Comparison of ENCODE assay signal across 7 cellular contexts in genomic region chr6:151045541-151046222, GRCh38.
DNase-seq lines count a peak whose midpoint lies in the region; ATAC-seq and TF ChIP-seq lines count a peak whose summit lies in the region.
"Not testable (repeated sequence)": the region's sequence is repeated elsewhere in the genome, so short reads cannot be mapped to it uniquely, and the experiment has no call there.

No MANE protein-coding gene starts in this region.

- peaks cover 12% of the 10 kb centered on the region for H3K9me3 Mint-ChIP-seq in WTC11

- not testable (repeated sequence) for TF ChIP-seq CTCF in WTC11 (IDR thresholded peaks at IDR 0.05); coronary artery (IDR thresholded peaks at IDR 0.05); cardiac muscle cell (IDR thresholded peaks at IDR 0.05; ENCODE audit: low read depth, low read length); gastrocnemius medialis (IDR thresholded peaks at IDR 0.05 in 4 of 5, conservative IDR thresholded peaks at IDR 0.05 in 1 of 5)

- H3K9ac ChIP-seq in mesenchymal stem cell (ENCODE audit: low read length), result peak overlapping the region; percentile 81

- TF ChIP-seq POLR2A in gastrocnemius medialis (IDR thresholded peaks at IDR 0.05), result not testable (repeated sequence)

- H2BK15ac ChIP-seq in mesenchymal stem cell (ENCODE audit: low read depth, poor library complexity, severe bottlenecking), result peak overlapping the region; percentile 28

- H2BK5ac ChIP-seq in mesenchymal stem cell (ENCODE audit: low read depth, low read length, poor library complexity, severe bottlenecking), result peak overlapping the region; percentile 25

- H3K36me3 Mint-ChIP-seq in WTC11, result peaks cover 17% of the 10 kb centered on the region

- H3K27ac Mint-ChIP-seq in WTC11, result peak overlapping the region; percentile 93

- H2AFZ ChIP-seq in mesenchymal stem cell (ENCODE audit: low read depth, low read length), result not testable (repeated sequence)

- not testable (repeated sequence) for H3K9me3 ChIP-seq in cardiac muscle cell (ENCODE audit: low read depth); mesenchymal stem cell (ENCODE audit: control insufficient read depth, low read length); gastrocnemius medialis

- not testable (repeated sequence) for H2BK12ac ChIP-seq in mesenchymal stem cell (ENCODE audit: low read length in 2 of 2)

- peak; percentile 90 for DNase-seq in G401 (ENCODE audit: low spot score)
- peak; percentile 53 for DNase-seq in NCI-H2171 treated with DMSO at 0.1 percent for 48 hours (lab: John Stamatoyannopoulos, UW)
- peak; percentile 23 for DNase-seq in WTC11 (ENCODE audit: low spot score)
- DNase-seq in coronary artery (ENCODE audit: low spot score); gastrocnemius medialis: not testable (repeated sequence)
- DNase-seq in cardiac muscle cell (ENCODE audit: low read depth in 1 of 2, low spot score in 1 of 2), result peak in 1 of 2 donors; percentile 54
- peak; percentile 90 for DNase-seq in mesenchymal stem cell

- H3K23ac ChIP-seq in mesenchymal stem cell (ENCODE audit: low read length in 2 of 2), result not testable (repeated sequence)

- peak overlapping the region; percentile 51 to 75 for H3K4ac ChIP-seq in mesenchymal stem cell (ENCODE audit: low read depth in 1 of 2, low read length in 2 of 2)

- CTCF ChIA-PET in WTC11 (lab: Charles Lee), result interaction anchor here (0.7 to 1.5 kb wide), 2 partner anchors 31 to 279 kb away, joined by 3 to 4 read pairs; no protein-coding TSS in a partner anchor

- H3K79me1 ChIP-seq in mesenchymal stem cell (replicated peaks; ENCODE audit: low read length, poor library complexity, severe bottlenecking), result not testable (repeated sequence)

- peak overlapping the region; percentile 74 for H4K8ac ChIP-seq in mesenchymal stem cell (ENCODE audit: low read length)

- H3K4me2 ChIP-seq in mesenchymal stem cell (ENCODE audit: low read length, poor library complexity, severe bottlenecking), result not testable (repeated sequence)

- H4K91ac ChIP-seq in mesenchymal stem cell (ENCODE audit: low read length), result peak overlapping the region; percentile 80

- H3K4me3 ChIP-seq in coronary artery, cardiac muscle cell: not testable (repeated sequence)
- H3K4me3 ChIP-seq in mesenchymal stem cell (ENCODE audit: insufficient read depth in 1 of 2, low read depth in 1 of 2, low read length in 2 of 2) (peak overlapping the region in 1 of 2 experiments; percentile 43), gastrocnemius medialis (peak overlapping the region in 1 of 4 donors; percentile 21)

- H3K18ac ChIP-seq in mesenchymal stem cell (ENCODE audit: low read depth in 1 of 2, low read length in 2 of 2), result peak overlapping the region; percentile 61 to 95

- not testable (repeated sequence) for H3K36me3 ChIP-seq in cardiac muscle cell, gastrocnemius medialis
- peaks cover 13 to 16% of the 10 kb centered on the region in 2 experiments for H3K36me3 ChIP-seq in mesenchymal stem cell (ENCODE audit: control insufficient read depth in 1 of 2, insufficient read depth in 2 of 2, low read depth in 1 of 2, low read length in 2 of 2)

- H3K27ac ChIP-seq in coronary artery, result peak overlapping the region; percentile 88 to 91
- H3K27ac ChIP-seq in cardiac muscle cell, result peak overlapping the region; percentile 21
- H3K27ac ChIP-seq in mesenchymal stem cell (ENCODE audit: low read length, poor library complexity, severe bottlenecking), result peak overlapping the region; percentile 97
- H3K27ac ChIP-seq in gastrocnemius medialis, result peak overlapping the region; percentile 68 to 76 (median 70)

- peaks cover 27% of the 10 kb centered on the region for H3K4me1 Mint-ChIP-seq in WTC11

- ATAC-seq in WTC11, result 0 out of 2 replicates have a peak, but pooled peaks have one; percentile 16
- ATAC-seq in gastrocnemius medialis, result not testable (repeated sequence)

- peak overlapping the region; percentile 61 for H2BK120ac ChIP-seq in mesenchymal stem cell (ENCODE audit: low read depth, low read length)

- POLR2A ChIA-PET in WTC11 (lab: Charles Lee), result not testable (repeated sequence)

- H3K4me1 ChIP-seq in cardiac muscle cell (ENCODE audit: low read depth) (peaks cover 17% of the 10 kb centered on the region), mesenchymal stem cell (ENCODE audit: control insufficient read depth, insufficient read depth, low read depth, low read length) (peaks cover 17% of the 10 kb centered on the region)
- H3K4me1 ChIP-seq in gastrocnemius medialis, result not testable (repeated sequence)

- in situ Hi-C loops in G401 (cut with HindIII; ENCODE audit: low sequenced_read_pairs); gastrocnemius medialis (cut with MboI; ENCODE audit: low sequenced_read_pairs in 4 of 4): not testable (repeated sequence)

- H3K27me3 ChIP-seq in cardiac muscle cell; mesenchymal stem cell (ENCODE audit: control insufficient read depth in 1 of 2, insufficient read depth in 1 of 2, low read length in 2 of 2); gastrocnemius medialis: not testable (repeated sequence)

- WGBS in mesenchymal stem cell, result 0% methylated on average over 5 of the region's 7 CpGs

- not testable (repeated sequence) for H3K14ac ChIP-seq in mesenchymal stem cell (ENCODE audit: low read length in 2 of 2)

- H3K4me3 Mint-ChIP-seq in WTC11, result peak overlapping the region; percentile 29

- peak overlapping the region; percentile 89 for H2AK5ac ChIP-seq in mesenchymal stem cell (ENCODE audit: low read length, severe bottlenecking)

- H3K27me3 Mint-ChIP-seq in WTC11 (ENCODE audit: low read depth), result not testable (repeated sequence)

- intact Hi-C loops in gastrocnemius medialis (cut with DNase I; ENCODE audit: low total_unique reads), result not testable (repeated sequence)

TF ChIP-seq in WTC11, 78 proteins besides CTCF, POLR2A, EP300 and RAD21:
- TF ChIP-seq ZNF423 (CRISPR knock-in tag; IDR thresholded peaks at IDR 0.05) (peak; percentile 77), TEAD1 (CRISPR knock-in tag; IDR thresholded peaks at IDR 0.05) (peak; percentile 66; the same call in 1 of the 2 replicates), ETV6 (CRISPR knock-in tag; IDR thresholded peaks at IDR 0.05) (peak; percentile 98)

Comparison
In these comparisons a context has a peak if more than half of its experiments do, and no peak if none do; other contexts are left out.
1. H3K27ac ChIP-seq: peak in every context shown above with its lines; median percentile 97 in mesenchymal stem cell; 90 in coronary artery; 70 in gastrocnemius medialis; 21 in cardiac muscle cell.